ENCODE assay signal across 2 cellular contexts in the genomic region with DNA sequence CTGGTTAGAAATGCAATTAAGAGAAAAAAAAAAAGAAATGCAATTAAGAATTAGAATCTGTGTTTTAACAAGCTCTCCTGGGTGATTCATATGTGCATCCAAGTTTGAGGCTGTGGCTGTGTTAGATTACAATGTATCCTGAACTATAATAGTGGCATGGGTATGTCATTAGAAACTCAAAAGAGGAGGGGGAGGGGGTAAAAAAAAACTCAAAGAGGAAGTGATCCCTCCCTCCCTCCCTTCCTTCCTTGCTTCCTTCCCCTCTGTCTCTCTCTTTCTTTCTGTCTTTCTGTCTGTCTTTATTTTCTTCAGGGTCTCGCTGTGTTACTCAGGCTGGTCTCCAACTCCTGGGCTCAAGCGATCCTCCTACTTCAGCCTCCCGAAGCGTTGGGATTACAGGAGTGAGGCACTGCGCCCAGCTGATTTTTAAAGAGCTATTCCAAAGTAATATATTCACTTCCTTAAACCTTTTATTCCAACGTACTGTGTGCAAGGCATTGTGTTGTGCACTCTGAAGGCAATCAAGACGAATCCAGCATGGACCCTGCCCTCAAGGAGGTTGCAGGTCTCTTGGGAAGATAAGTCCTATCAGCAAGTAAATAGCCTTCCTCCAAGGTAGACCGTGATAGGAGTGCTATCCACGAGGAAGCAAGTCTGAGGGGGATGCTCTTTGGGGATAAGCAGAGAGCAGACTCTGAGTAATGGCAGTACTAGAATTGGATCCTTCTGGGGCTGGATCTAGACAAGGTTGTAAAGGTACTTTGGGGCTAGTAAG.
TF ChIP-seq lines count a peak whose summit lies in the region.

No MANE protein-coding gene starts in this region.

TF ChIP-seq in GM12878, 131 proteins besides CTCF, POLR2A, EP300 and RAD21:
- no peak for TF ChIP-seq SREBF2 (IDR thresholded peaks at IDR 0.05; ENCODE audit: low read length)
- no peak for TF ChIP-seq STAT3 (IDR thresholded peaks at IDR 0.05; ENCODE audit: low read depth, low read length)
- TF ChIP-seq, protein P1, sequence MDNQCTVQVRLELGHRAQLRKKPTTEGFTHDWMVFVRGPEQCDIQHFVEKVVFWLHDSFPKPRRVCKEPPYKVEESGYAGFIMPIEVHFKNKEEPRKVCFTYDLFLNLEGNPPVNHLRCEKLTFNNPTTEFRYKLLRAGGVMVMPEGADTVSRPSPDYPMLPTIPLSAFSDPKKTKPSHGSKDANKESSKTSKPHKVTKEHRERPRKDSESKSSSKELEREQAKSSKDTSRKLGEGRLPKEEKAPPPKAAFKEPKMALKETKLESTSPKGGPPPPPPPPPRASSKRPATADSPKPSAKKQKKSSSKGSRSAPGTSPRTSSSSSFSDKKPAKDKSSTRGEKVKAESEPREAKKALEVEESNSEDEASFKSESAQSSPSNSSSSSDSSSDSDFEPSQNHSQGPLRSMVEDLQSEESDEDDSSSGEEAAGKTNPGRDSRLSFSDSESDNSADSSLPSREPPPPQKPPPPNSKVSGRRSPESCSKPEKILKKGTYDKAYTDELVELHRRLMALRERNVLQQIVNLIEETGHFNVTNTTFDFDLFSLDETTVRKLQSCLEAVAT (IDR thresholded peaks at IDR 0.05): no peak
- no peak for TF ChIP-seq YY1 (IDR thresholded peaks at IDR 0.05; ENCODE audit: low read depth, low read length)
- TF ChIP-seq BMI1 (IDR thresholded peaks at IDR 0.05; ENCODE audit: borderline replicate concordance): no peak
- TF ChIP-seq, protein P2, sequence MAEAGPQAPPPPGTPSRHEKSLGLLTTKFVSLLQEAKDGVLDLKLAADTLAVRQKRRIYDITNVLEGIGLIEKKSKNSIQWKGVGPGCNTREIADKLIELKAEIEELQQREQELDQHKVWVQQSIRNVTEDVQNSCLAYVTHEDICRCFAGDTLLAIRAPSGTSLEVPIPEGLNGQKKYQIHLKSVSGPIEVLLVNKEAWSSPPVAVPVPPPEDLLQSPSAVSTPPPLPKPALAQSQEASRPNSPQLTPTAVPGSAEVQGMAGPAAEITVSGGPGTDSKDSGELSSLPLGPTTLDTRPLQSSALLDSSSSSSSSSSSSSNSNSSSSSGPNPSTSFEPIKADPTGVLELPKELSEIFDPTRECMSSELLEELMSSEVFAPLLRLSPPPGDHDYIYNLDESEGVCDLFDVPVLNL (IDR thresholded peaks at IDR 0.05; ENCODE audit: low read depth, low read length): no peak
- TF ChIP-seq FOXM1 (IDR thresholded peaks at IDR 0.05; ENCODE audit: low read depth, low read length): no peak
- TF ChIP-seq, protein P3, sequence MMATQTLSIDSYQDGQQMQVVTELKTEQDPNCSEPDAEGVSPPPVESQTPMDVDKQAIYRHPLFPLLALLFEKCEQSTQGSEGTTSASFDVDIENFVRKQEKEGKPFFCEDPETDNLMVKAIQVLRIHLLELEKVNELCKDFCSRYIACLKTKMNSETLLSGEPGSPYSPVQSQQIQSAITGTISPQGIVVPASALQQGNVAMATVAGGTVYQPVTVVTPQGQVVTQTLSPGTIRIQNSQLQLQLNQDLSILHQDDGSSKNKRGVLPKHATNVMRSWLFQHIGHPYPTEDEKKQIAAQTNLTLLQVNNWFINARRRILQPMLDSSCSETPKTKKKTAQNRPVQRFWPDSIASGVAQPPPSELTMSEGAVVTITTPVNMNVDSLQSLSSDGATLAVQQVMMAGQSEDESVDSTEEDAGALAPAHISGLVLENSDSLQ (IDR thresholded peaks at IDR 0.05): no peak
- no peak for TF ChIP-seq KAT2A (conservative IDR thresholded peaks at IDR 0.05; ENCODE audit: control insufficient read depth, low read depth, low read length)

TF ChIP-seq in SK-N-SH, 30 proteins besides CTCF, POLR2A, EP300 and RAD21:
- TF ChIP-seq RFX5 (IDR thresholded peaks at IDR 0.05; ENCODE audit: low read length) (no peak), SMC3 (IDR thresholded peaks at IDR 0.05; ENCODE audit: low read depth, low read length) (no peak), RCOR1 (IDR thresholded peaks at IDR 0.05; ENCODE audit: low read length) (no peak), ELF1 (IDR thresholded peaks at IDR 0.05) (no peak)
